Comparison of ENCODE assay signal across 14 cellular contexts in the genomic region with DNA sequence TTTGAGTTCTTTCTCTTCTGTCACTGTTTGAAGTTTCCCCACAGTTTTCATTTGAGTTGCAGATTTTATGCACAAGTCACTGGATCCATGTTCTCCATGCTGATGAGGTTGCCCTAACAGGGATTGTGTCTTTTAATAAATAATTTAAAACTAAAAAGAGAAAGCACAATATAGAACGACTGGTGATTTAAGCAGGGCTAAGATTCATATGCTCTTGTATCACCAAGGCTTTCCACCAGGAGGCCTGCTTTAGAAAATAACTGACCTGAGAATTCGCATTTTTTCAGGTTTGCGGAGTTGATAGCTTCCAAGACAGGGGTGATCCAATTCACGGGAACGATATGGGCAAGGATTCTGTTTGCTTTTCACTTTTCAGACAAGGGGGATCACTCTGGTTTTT.
DNase-seq lines count a peak whose midpoint lies in the region; ATAC-seq, FAIRE-seq and TF ChIP-seq lines count a peak whose summit lies in the region.
"Had no signal": no experiment of that assay in that cellular context is flagged by ENCODE, and none has a peak within 500 bp of the region (broad histone marks: within the 10 kb centered on the region; RNA-seq: fewer than 3 reads in every experiment).

No MANE protein-coding gene starts in this region.

- no peak overlapping the region for H3K4me3 ChIP-seq in hepatocyte
- no peak overlapping the region for H3K4me3 ChIP-seq in mesenchymal stem cell (ENCODE audit: insufficient read depth in 1 of 2, low read depth in 1 of 2, low read length in 2 of 2)
- H3K4me3 ChIP-seq: psoas muscle, upper lobe of left lung had no signal

- FAIRE-seq in GM12891 (lab: Jason Lieb, UNC), result no peak

- peaks cover 5% of the 10 kb centered on the region for H3K4me1 ChIP-seq in H9 (ENCODE audit: insufficient read depth, low read length)
- H3K4me1 ChIP-seq in hepatocyte (ENCODE audit: insufficient read depth), result peaks cover 5% of the 10 kb centered on the region
- no peaks in the 10 kb centered on the region for H3K4me1 ChIP-seq in mesenchymal stem cell (ENCODE audit: control insufficient read depth, insufficient read depth, low read depth, low read length)
- H3K4me1 ChIP-seq: psoas muscle, upper lobe of left lung had no signal

- H3K36me3 Mint-ChIP-seq in H9 (ENCODE audit: insufficient read depth in 1 of 3, low read depth in 3 of 3), result no peaks in the 10 kb centered on the region
- no peaks in the 10 kb centered on the region for H3K36me3 Mint-ChIP-seq in WTC11

- no peak overlapping the region for H3K56ac ChIP-seq in H9 (ENCODE audit: insufficient read length, low read depth, low read length)

- H3K18ac ChIP-seq in H9 (ENCODE audit: insufficient read length, low read depth, low read length), result no peak overlapping the region
- no peak overlapping the region for H3K18ac ChIP-seq in mesenchymal stem cell (ENCODE audit: low read depth in 1 of 2, low read length in 2 of 2)

- TF ChIP-seq CTCF in 22Rv1 (IDR thresholded peaks at IDR 0.05) (peak; percentile 15; the same call in 1 of the 2 replicates), H9 (conservative IDR thresholded peaks at IDR 0.05) (peak; percentile 57), WTC11 (IDR thresholded peaks at IDR 0.05) (no peak; the same call in 1 of the 2 replicates), hepatocyte (IDR thresholded peaks at IDR 0.05; ENCODE audit: poor library complexity) (peak; percentile 9)

- H3K79me1 ChIP-seq in H9 (ENCODE audit: insufficient read depth, low read depth, low read length, poor library complexity, severe bottlenecking) (no peaks in the 10 kb centered on the region), mesenchymal stem cell (replicated peaks; ENCODE audit: low read length, poor library complexity, severe bottlenecking) (no peaks in the 10 kb centered on the region)

- no peak for TF ChIP-seq POLR2A in GM12891 (IDR thresholded peaks at IDR 0.05; ENCODE audit: low read depth, low read length)

- H3K27me3 ChIP-seq in H9 (ENCODE audit: insufficient read depth, low read length) (no peaks in the 10 kb centered on the region), hepatocyte (no peaks in the 10 kb centered on the region), mesenchymal stem cell (ENCODE audit: control insufficient read depth in 1 of 2, insufficient read depth in 1 of 2, low read length in 2 of 2) (peaks cover 0 to 4% of the 10 kb centered on the region in 2 experiments)
- H3K27me3 ChIP-seq: upper lobe of left lung had no signal

- H3K4me3 Mint-ChIP-seq in H9 (no peak overlapping the region), WTC11 (no peak overlapping the region)
- H3K4me3 Mint-ChIP-seq: activated CD4-positive, alpha-beta T cell treated with anti-CD3 and anti-CD28 coated beads for 36 hours; dendritic cell treated with granulocyte-macrophage colony-stimulating factor and Interleukin-4, amounts not matched to agents 40 ng/mL and 50 ng/mL, for 4 days had no signal

- H3K27ac Mint-ChIP-seq in H9, result no peak overlapping the region; a peak in 2 of 7 replicates
- no peak overlapping the region for H3K27ac Mint-ChIP-seq in WTC11
- H3K27ac Mint-ChIP-seq: activated CD4-positive, alpha-beta T cell treated with anti-CD3 and anti-CD28 coated beads for 36 hours; dendritic cell treated with granulocyte-macrophage colony-stimulating factor and Interleukin-4, amounts not matched to agents 40 ng/mL and 50 ng/mL, for 4 days had no signal

- POLR2A ChIA-PET in WTC11 (lab: Charles Lee), result no interaction called here

- no peak overlapping the region for H3K14ac ChIP-seq in H9 (ENCODE audit: insufficient read depth, low read length)
- H3K14ac ChIP-seq in mesenchymal stem cell (ENCODE audit: low read length in 2 of 2), result no peak overlapping the region

- H3K36me3 ChIP-seq in hepatocyte (replicated peaks; ENCODE audit: insufficient read depth, low read depth) (no peaks in the 10 kb centered on the region), mesenchymal stem cell (ENCODE audit: control insufficient read depth in 1 of 2, insufficient read depth in 2 of 2, low read depth in 1 of 2, low read length in 2 of 2) (no peaks in the 10 kb centered on the region)
- H3K36me3 ChIP-seq: upper lobe of left lung had no signal

- no peaks in the 10 kb centered on the region for H3K9me3 Mint-ChIP-seq in H9
- no peaks in the 10 kb centered on the region for H3K9me3 Mint-ChIP-seq in WTC11
- H3K9me3 Mint-ChIP-seq: dendritic cell treated with granulocyte-macrophage colony-stimulating factor and Interleukin-4, amounts not matched to agents 40 ng/mL and 50 ng/mL, for 4 days had no signal

- H4K20me1 ChIP-seq in H9 (ENCODE audit: control insufficient read depth, insufficient read depth, insufficient read length) (no peaks in the 10 kb centered on the region), hepatocyte (ENCODE audit: insufficient read depth, poor library complexity, severe bottlenecking) (no peaks in the 10 kb centered on the region)

- H2BK5ac ChIP-seq in H9 (ENCODE audit: insufficient read length, low read length), result no peak overlapping the region
- H2BK5ac ChIP-seq in mesenchymal stem cell (ENCODE audit: low read depth, low read length, poor library complexity, severe bottlenecking), result no peak overlapping the region

- no peaks in the 10 kb centered on the region for H3K9me3 ChIP-seq in H9 (ENCODE audit: control insufficient read depth, low read depth, low read length)
- H3K9me3 ChIP-seq in hepatocyte (ENCODE audit: low read depth), result no peaks in the 10 kb centered on the region
- H3K9me3 ChIP-seq in mesenchymal stem cell (ENCODE audit: control insufficient read depth, low read length), result peaks cover under 1% of the 10 kb centered on the region
- H3K9me3 ChIP-seq: psoas muscle, upper lobe of left lung had no signal

- H2BK120ac ChIP-seq in H9 (ENCODE audit: low read depth, low read length, poor library complexity, severe bottlenecking) (no peak overlapping the region), mesenchymal stem cell (ENCODE audit: low read depth, low read length) (no peak overlapping the region)

- peak overlapping the region; percentile 49 for H2BK20ac ChIP-seq in H9 (ENCODE audit: low read depth, low read length, poor library complexity, severe bottlenecking)

- no peaks in the 10 kb centered on the region for H3K23me2 ChIP-seq in H9 (ENCODE audit: insufficient read length, low read depth, low read length, poor library complexity, severe bottlenecking)

- H2AFZ ChIP-seq in H9 (ENCODE audit: low read length) (no peak overlapping the region), hepatocyte (no peak overlapping the region), mesenchymal stem cell (ENCODE audit: low read depth, low read length) (no peak overlapping the region)

- CTCF ChIA-PET in WTC11 (lab: Charles Lee), result interaction anchor here (1.0 to 1.7 kb wide), 3 partner anchors 14 to 143 kb away, joined by 3 to 5 read pairs (median 5); no protein-coding TSS in a partner anchor

- H3K9ac ChIP-seq in H9 (ENCODE audit: extremely low read depth, insufficient read length, low read length) (no peak overlapping the region), mesenchymal stem cell (ENCODE audit: low read length) (no peak overlapping the region)

- no peak overlapping the region for H3T11ph ChIP-seq in H9 (ENCODE audit: low read length)

- H3K27me3 Mint-ChIP-seq in H9 (ENCODE audit: low read depth), result no peaks in the 10 kb centered on the region
- H3K27me3 Mint-ChIP-seq in WTC11 (ENCODE audit: low read depth), result no peaks in the 10 kb centered on the region
- H3K27me3 Mint-ChIP-seq: activated CD4-positive, alpha-beta T cell treated with anti-CD3 and anti-CD28 coated beads for 36 hours; dendritic cell treated with granulocyte-macrophage colony-stimulating factor and Interleukin-4, amounts not matched to agents 40 ng/mL and 50 ng/mL, for 4 days had no signal

- WGBS in H9 (ENCODE audit: extremely low coverage, insufficient read length, low lambda C conversion rate), result no CpG with 5 or more reads among the region's 5 CpGs
- 75% methylated on average over 5 of the region's 5 CpGs for WGBS in hepatocyte (ENCODE audit: low lambda C conversion rate, missing lambda C conversion rate)
- WGBS in mesenchymal stem cell, result 75% methylated on average over 5 of the region's 5 CpGs

- H4K91ac ChIP-seq in H9 (ENCODE audit: insufficient read length, low read depth, low read length) (no peak overlapping the region), mesenchymal stem cell (ENCODE audit: low read length) (no peak overlapping the region)

- no peak overlapping the region for H4K8ac ChIP-seq in H9 (replicated peaks; ENCODE audit: insufficient read length, low read depth, low read length)
- no peak overlapping the region for H4K8ac ChIP-seq in mesenchymal stem cell (ENCODE audit: low read length)

- H2BK12ac ChIP-seq in H9 (ENCODE audit: insufficient read length, low read depth, low read length), result no peak overlapping the region
- no peak overlapping the region for H2BK12ac ChIP-seq in mesenchymal stem cell (ENCODE audit: low read length in 2 of 2)

- no peak for DNase-seq in H9
- no peak for DNase-seq in WTC11 (ENCODE audit: low spot score)
- DNase-seq in hepatocyte (ENCODE audit: low spot score), result no peak
- no peak for DNase-seq in GM12891 (ENCODE audit: insufficient read length, low spot score)
- DNase-seq in mesenchymal stem cell, result no peak
- no peak for DNase-seq in G401 (ENCODE audit: low spot score)
- DNase-seq: activated CD4-positive, alpha-beta T cell treated with anti-CD3 and anti-CD28 coated beads for 36 hours; islet precursor cell; NCI-H2171 treated with DMSO at 0.1 percent for 48 hours; psoas muscle; upper lobe of left lung had no signal

- H4K5ac ChIP-seq in H9 (ENCODE audit: insufficient read length, low read depth, low read length), result no peak overlapping the region

- peak; percentile 46; the same call in 1 of the 2 replicates for ATAC-seq in WTC11
- ATAC-seq in GM21528 (IDR thresholded peaks at IDR 0.05; ENCODE audit: low FRiP score, unreplicated experiment), result no peak
- ATAC-seq: activated CD4-positive, alpha-beta T cell treated with anti-CD3 and anti-CD28 coated beads for 36 hours; psoas muscle had no signal

- H3K79me2 ChIP-seq in H9 (ENCODE audit: insufficient read depth, low read length), result no peaks in the 10 kb centered on the region
- H3K79me2 ChIP-seq in hepatocyte, result no peaks in the 10 kb centered on the region

- H3K27ac ChIP-seq in 22Rv1, result no peak overlapping the region
- no peak overlapping the region for H3K27ac ChIP-seq in H9 (ENCODE audit: insufficient read length, low read depth, low read length)
- H3K27ac ChIP-seq in hepatocyte, result no peak overlapping the region
- no peak overlapping the region for H3K27ac ChIP-seq in mesenchymal stem cell (ENCODE audit: low read length, poor library complexity, severe bottlenecking)
- H3K27ac ChIP-seq: psoas muscle, upper lobe of left lung had no signal

- H3K23ac ChIP-seq in H9 (ENCODE audit: insufficient read length, low read depth, low read length) (no peak overlapping the region), mesenchymal stem cell (ENCODE audit: low read length in 2 of 2) (no peak overlapping the region)

- H2AK5ac ChIP-seq in H9 (ENCODE audit: insufficient read length, low read length) (no peak overlapping the region), mesenchymal stem cell (ENCODE audit: low read length, severe bottlenecking) (no peak overlapping the region)

- H3K4ac ChIP-seq in H9 (ENCODE audit: low read depth, low read length) (no peak overlapping the region), mesenchymal stem cell (ENCODE audit: low read depth in 1 of 2, low read length in 2 of 2) (no peak overlapping the region)

- H3K4me2 ChIP-seq in H9 (ENCODE audit: insufficient read depth, insufficient read length, low read length) (no peak overlapping the region), hepatocyte (no peak overlapping the region), mesenchymal stem cell (ENCODE audit: low read length, poor library complexity, severe bottlenecking) (no peak overlapping the region)

- no peak overlapping the region for H2BK15ac ChIP-seq in H9 (ENCODE audit: low read depth, low read length)
- H2BK15ac ChIP-seq in mesenchymal stem cell (ENCODE audit: low read depth, poor library complexity, severe bottlenecking), result no peak overlapping the region

- in situ Hi-C loops in G401 (cut with HindIII; ENCODE audit: low sequenced_read_pairs), result no loop called here

- peaks cover 25 to 34% of the 10 kb centered on the region in 2 experiments for H3K4me1 Mint-ChIP-seq in H9
- H3K4me1 Mint-ChIP-seq in WTC11, result peaks cover 39% of the 10 kb centered on the region
- H3K4me1 Mint-ChIP-seq: activated CD4-positive, alpha-beta T cell treated with anti-CD3 and anti-CD28 coated beads for 36 hours had no signal

- no peaks in the 10 kb centered on the region for H3K9me2 ChIP-seq in hepatocyte (replicated peaks; ENCODE audit: insufficient read depth)
